12 cellular contexts compared by ENCODE assay signal in genomic region chr10:103139803-103140202, GRCh38.
"Had no signal": no experiment of that assay in that cellular context is flagged by ENCODE, and none has a peak within 500 bp of the region (broad histone marks: within the 10 kb centered on the region; RNA-seq: fewer than 3 reads in every experiment).

No MANE protein-coding gene starts in this region.

- H3K36me3 ChIP-seq: ovary had no signal

- H3K27me3 ChIP-seq: brain microvascular endothelial cell, ovary had no signal

- H3K9me3 ChIP-seq: left ventricle myocardium inferior, ovary had no signal

- H3K27me3 Mint-ChIP-seq: activated naive CD8-positive, alpha-beta T cell treated with anti-CD3 and anti-CD28 coated beads for 36 hours had no signal

- H3K4me3 ChIP-seq: left ventricle myocardium inferior, ovary, skin epidermis had no signal

- DNase-seq: activated naive CD8-positive, alpha-beta T cell treated with anti-CD3 and anti-CD28 coated beads for 36 hours; brain microvascular endothelial cell; dermis blood vessel endothelial cell; left ventricle myocardium inferior; mesenchymal stem cell; nephron progenitor cell; ovary; retina; stimulated activated CD4-positive, alpha-beta T cell treated with anti-CD3 and anti-CD28 coated beads, Interleukin-4, amount 100 ng/mL, for 4 hours; SW 1271; T-helper 9 cell had no signal

- H3K27ac Mint-ChIP-seq: activated naive CD8-positive, alpha-beta T cell treated with anti-CD3 and anti-CD28 coated beads for 36 hours; nephron progenitor cell had no signal

- H3K27ac ChIP-seq: brain microvascular endothelial cell, left ventricle myocardium inferior, ovary, skin epidermis had no signal

- H3K4me3 Mint-ChIP-seq: activated naive CD8-positive, alpha-beta T cell treated with anti-CD3 and anti-CD28 coated beads for 36 hours; nephron progenitor cell had no signal
